ENCODE assay signal across 9 cellular contexts in genomic region chr2:70498054-70498453, GRCh38. TPM values are rescaled to one million over a fixed set of nuclear protein-coding genes. Genes with fewer than 3 reads are reported as not detected.
DNase-seq lines count a peak whose midpoint lies in the region; ATAC-seq and TF ChIP-seq lines count a peak whose summit lies in the region.
"Had no signal": no experiment of that assay in that cellular context is flagged by ENCODE, and none has a peak within 500 bp of the region (broad histone marks: within the 10 kb centered on the region; RNA-seq: fewer than 3 reads in every experiment).

No MANE protein-coding gene starts in this region.

- in situ Hi-C loops in brain microvascular endothelial cell (cut with HindIII; ENCODE audit: low pct_ligation_motif_present, low sequenced_read_pairs), result no loop called here

- H3K4me1 Mint-ChIP-seq in neural progenitor cell (no peaks in the 10 kb centered on the region), natural killer cell (peaks cover 30 to 52% of the 10 kb centered on the region in 2 donors)

- H3K9ac ChIP-seq in neural progenitor cell, result no peak overlapping the region

- no peak for ATAC-seq in natural killer cell

- peak overlapping the region; percentile 68 for H2AFZ ChIP-seq in neural progenitor cell (replicated peaks)

- no peaks in the 10 kb centered on the region for H3K4me1 ChIP-seq in neural progenitor cell

- TF ChIP-seq CTCF in LNCAP (IDR thresholded peaks at IDR 0.05), result peak; percentile 12; the same call in 1 of the 2 replicates
- peak; percentile 31 for TF ChIP-seq CTCF in brain microvascular endothelial cell (IDR thresholded peaks at IDR 0.05; ENCODE audit: low read depth, low read length, missing control alignments)
- peak; percentile 36 for TF ChIP-seq CTCF in neural progenitor cell (IDR thresholded peaks at IDR 0.05)
- TF ChIP-seq CTCF in natural killer cell (IDR thresholded peaks at IDR 0.05), result no peak

- no peaks in the 10 kb centered on the region for H3K27me3 ChIP-seq in brain microvascular endothelial cell (replicated peaks)
- peaks cover 2% of the 10 kb centered on the region for H3K27me3 ChIP-seq in neural progenitor cell

- intact Hi-C loops in natural killer cell (cut with micrococcal nuclease), result no loop called here

- no peaks in the 10 kb centered on the region for H3K9me3 ChIP-seq in neural progenitor cell (ENCODE audit: low read depth)

- H3K27ac ChIP-seq in brain microvascular endothelial cell, result no peak overlapping the region
- no peak overlapping the region for H3K27ac ChIP-seq in neural progenitor cell
- H3K27ac ChIP-seq: SK-N-MC had no signal

- H3K27me3 Mint-ChIP-seq in neural progenitor cell (ENCODE audit: insufficient read depth, low read depth) (no peaks in the 10 kb centered on the region), natural killer cell (ENCODE audit: low read depth in 2 of 2) (no peaks in the 10 kb centered on the region)

- H3K4me2 ChIP-seq in neural progenitor cell, result no peak overlapping the region

- H3K9me3 Mint-ChIP-seq in neural progenitor cell (no peaks in the 10 kb centered on the region), natural killer cell (no peaks in the 10 kb centered on the region)

- no peaks in the 10 kb centered on the region for H3K79me2 ChIP-seq in neural progenitor cell (ENCODE audit: low read depth)

- H3K27ac Mint-ChIP-seq in neural progenitor cell (no peak overlapping the region), natural killer cell (no peak overlapping the region)

- H3F3A ChIP-seq in neural progenitor cell (ENCODE audit: low read depth), result no peaks in the 10 kb centered on the region

- H4K20me1 ChIP-seq in neural progenitor cell (ENCODE audit: low read depth), result no peaks in the 10 kb centered on the region

- H3K4me3 Mint-ChIP-seq in neural progenitor cell, result no peak overlapping the region
- no peak overlapping the region for H3K4me3 Mint-ChIP-seq in natural killer cell

- H3K4me3 ChIP-seq in brain microvascular endothelial cell (ENCODE audit: low read depth, low read length) (no peak overlapping the region), neural progenitor cell (no peak overlapping the region)
- H3K4me3 ChIP-seq: SK-N-MC had no signal

- no peaks in the 10 kb centered on the region for H3K36me3 Mint-ChIP-seq in neural progenitor cell
- no peaks in the 10 kb centered on the region for H3K36me3 Mint-ChIP-seq in natural killer cell

- DNase-seq in NCI-H2107 (lab: John Stamatoyannopoulos, UW), result peak; percentile 41
- DNase-seq in NCI-H2107 treated with DMSO at 0.1 percent for 48 hours (lab: John Stamatoyannopoulos, UW; ENCODE audit: unreplicated experiment), result no peak
- no peak for DNase-seq in brain microvascular endothelial cell
- DNase-seq in neural progenitor cell (ENCODE audit: low spot score), result peak; percentile 14
- no peak for DNase-seq in NOMO-1 treated with dmso at 0.1 percent for 144 hours (lab: John Stamatoyannopoulos, UW; ENCODE audit: unreplicated experiment)
- no peak for DNase-seq in natural killer cell
- DNase-seq in activated CD4-positive, alpha-beta T cell treated with anti-CD3 and anti-CD28 coated beads for 4 hours, result no peak

- H3K36me3 ChIP-seq in brain microvascular endothelial cell (replicated peaks) (no peaks in the 10 kb centered on the region), neural progenitor cell (no peaks in the 10 kb centered on the region)

RNA-seq across cellular contexts. Expression of gene TGFA, which starts 55.6 kb away (rescaled TPM):
- total RNA-seq in neural progenitor cell (ENCODE audit: low replicate concordance) (0.37 TPM in 1 of 2 replicates, not detected in the other), natural killer cell (10 to 100 TPM in 1 of 3 donors, 1 to 10 TPM in 2; 5.0 to 13.3 (median 8.6) TPM)

Comparison
In these comparisons a context has a peak if more than half of its experiments do, and no peak if none do; other contexts are left out.
1. DNase-seq: peak in NCI-H2107 (single experiment) and neural progenitor cell (single experiment); none in NCI-H2107 treated with DMSO at 0.1 percent for 48 hours (single experiment), brain microvascular endothelial cell (single experiment), NOMO-1 treated with dmso at 0.1 percent for 144 hours (single experiment), natural killer cell (single experiment) and activated CD4-positive, alpha-beta T cell treated with anti-CD3 and anti-CD28 coated beads for 4 hours (0 of 2).